17 cellular contexts compared by ENCODE assay signal in the genomic region with DNA sequence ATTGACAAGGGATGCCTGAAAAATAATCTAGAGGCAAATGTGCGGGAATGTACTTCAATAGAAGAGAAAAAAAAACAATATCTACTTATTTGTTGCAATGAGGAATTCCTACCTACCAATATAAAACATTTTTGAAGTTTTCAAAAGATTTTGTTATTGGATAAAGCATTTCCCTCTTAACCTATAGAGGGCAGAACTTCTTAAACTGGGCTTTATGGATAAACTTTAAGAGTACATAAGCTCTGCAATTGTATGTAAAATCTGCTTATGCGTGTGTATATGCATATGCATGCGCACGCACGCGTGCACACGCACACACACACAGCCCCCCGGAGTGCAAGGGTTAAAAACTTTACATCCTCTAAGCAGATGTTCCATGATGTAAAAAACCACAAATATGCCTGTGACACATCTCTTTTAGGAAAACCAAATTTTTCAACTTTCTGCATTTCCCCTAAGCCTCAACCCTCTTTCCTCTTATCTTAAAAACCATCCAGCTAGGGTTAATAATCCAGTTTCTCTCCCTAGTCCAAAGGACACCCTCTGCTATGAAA.
A peak's percentile ranks its signal among the peaks of the same experiment; 100 is the strongest.
DNase-seq lines count a peak whose midpoint lies in the region; ATAC-seq, FAIRE-seq and TF ChIP-seq lines count a peak whose summit lies in the region.
"Had no signal": no experiment of that assay in that cellular context is flagged by ENCODE, and none has a peak within 500 bp of the region (broad histone marks: within the 10 kb centered on the region; RNA-seq: fewer than 3 reads in every experiment).

No MANE protein-coding gene starts in this region.

- no peaks in the 10 kb centered on the region for H3K79me2 ChIP-seq in H9 (ENCODE audit: insufficient read depth, low read length)
- H3K79me2 ChIP-seq: hepatocyte had no signal

- no peak overlapping the region for H2BK12ac ChIP-seq in H9 (ENCODE audit: insufficient read length, low read depth, low read length)

- H3K27me3 ChIP-seq in AG04450 (ENCODE audit: control insufficient read depth, insufficient read depth, low read length) (no peaks in the 10 kb centered on the region), H9 (ENCODE audit: insufficient read depth, low read length) (no peaks in the 10 kb centered on the region), RWPE2 (ENCODE audit: insufficient read depth, poor library complexity, severe bottlenecking) (peaks cover 13% of the 10 kb centered on the region)
- H3K27me3 ChIP-seq in effector memory CD4-positive, alpha-beta T cell (replicated peaks; ENCODE audit: control insufficient read depth, insufficient read depth, low read length, poor library complexity, severe bottlenecking), result no peaks in the 10 kb centered on the region
- H3K27me3 ChIP-seq: hepatocyte, suprapubic skin had no signal

- CTCF ChIA-PET in AG04450 (lab: Charles Lee), result interaction anchor here (0.6 to 1.8 kb wide), 2 partner anchors 20 to 39 kb away, joined by 3 to 5 read pairs; no protein-coding TSS in a partner anchor

- ATAC-seq in RWPE2 (ENCODE audit: low read depth), result no peak
- no peak for ATAC-seq in GM19467 (IDR thresholded peaks at IDR 0.05; ENCODE audit: unreplicated experiment)
- ATAC-seq: esophagus mucosa, mucosa of descending colon had no signal

- H4K20me1 ChIP-seq in H9 (ENCODE audit: control insufficient read depth, insufficient read depth, insufficient read length), result no peaks in the 10 kb centered on the region

- H3K27ac ChIP-seq in AG04450 (ENCODE audit: low read depth, low read length), result no peak overlapping the region
- no peak overlapping the region for H3K27ac ChIP-seq in H9 (ENCODE audit: insufficient read length, low read depth, low read length)
- H3K27ac ChIP-seq in RWPE2 (ENCODE audit: poor library complexity, severe bottlenecking), result no peak overlapping the region
- H3K27ac ChIP-seq in effector memory CD4-positive, alpha-beta T cell (ENCODE audit: insufficient read depth, low read length, poor library complexity, severe bottlenecking), result no peak overlapping the region
- H3K27ac ChIP-seq in kidney (ENCODE audit: low read depth in 2 of 2, low read length in 2 of 2), result no peak overlapping the region
- H3K27ac ChIP-seq: hepatocyte, suprapubic skin had no signal

- POLR2A ChIA-PET in AG04450 (lab: Yijun Ruan, JAX), result no interaction called here

- no peak overlapping the region for H3K4ac ChIP-seq in H9 (ENCODE audit: low read depth, low read length)

- H4K5ac ChIP-seq in H9 (ENCODE audit: insufficient read length, low read depth, low read length), result no peak overlapping the region

- H3K4me1 ChIP-seq in H9 (ENCODE audit: insufficient read depth, low read length) (no peaks in the 10 kb centered on the region), RWPE2 (ENCODE audit: insufficient read depth, poor library complexity, severe bottlenecking) (no peaks in the 10 kb centered on the region), kidney (ENCODE audit: control insufficient read depth in 1 of 2, insufficient read depth in 1 of 2, low read depth in 1 of 2, low read length in 2 of 2) (no peaks in the 10 kb centered on the region)
- no peaks in the 10 kb centered on the region for H3K4me1 ChIP-seq in effector memory CD4-positive, alpha-beta T cell (ENCODE audit: control insufficient read depth, insufficient read depth, low read length, poor library complexity, severe bottlenecking)
- H3K4me1 ChIP-seq: suprapubic skin had no signal

- no peak overlapping the region for H3K14ac ChIP-seq in H9 (ENCODE audit: insufficient read depth, low read length)

- no peak overlapping the region for H2BK5ac ChIP-seq in H9 (ENCODE audit: insufficient read length, low read length)

- no peak for FAIRE-seq in kidney (lab: Jason Lieb, UNC)

- H3K9me3 Mint-ChIP-seq in H9, result no peaks in the 10 kb centered on the region; a peak in 1 of 5 replicates

- H2AFZ ChIP-seq in H9 (ENCODE audit: low read length), result no peak overlapping the region
- H2AFZ ChIP-seq: hepatocyte had no signal

- no peaks in the 10 kb centered on the region for H3K23me2 ChIP-seq in H9 (ENCODE audit: insufficient read length, low read depth, low read length, poor library complexity, severe bottlenecking)

- H3K23ac ChIP-seq in H9 (ENCODE audit: insufficient read length, low read depth, low read length), result no peak overlapping the region

- no peak overlapping the region; a peak in 1 of 7 replicates for H3K27ac Mint-ChIP-seq in H9
- H3K27ac Mint-ChIP-seq: B cell had no signal

- H3K36me3 ChIP-seq in RWPE2 (ENCODE audit: low read depth) (no peaks in the 10 kb centered on the region), kidney (ENCODE audit: control insufficient read depth in 1 of 2, insufficient read depth in 2 of 2, low read length in 2 of 2) (no peaks in the 10 kb centered on the region)
- H3K36me3 ChIP-seq in effector memory CD4-positive, alpha-beta T cell (ENCODE audit: control insufficient read depth, insufficient read depth, low read length), result no peaks in the 10 kb centered on the region
- H3K36me3 ChIP-seq: suprapubic skin had no signal

- H2BK15ac ChIP-seq in H9 (ENCODE audit: low read depth, low read length), result no peak overlapping the region

- peak; percentile 33 for TF ChIP-seq CTCF in AG04450 (IDR thresholded peaks at IDR 0.05; ENCODE audit: low read depth, low read length)
- TF ChIP-seq CTCF in H9 (conservative IDR thresholded peaks at IDR 0.05), result peak; percentile 33; the same call in 2 of the 3 replicates
- peak; percentile 26 for TF ChIP-seq CTCF in RWPE2 (IDR thresholded peaks at IDR 0.05; ENCODE audit: poor library complexity, severe bottlenecking)
- TF ChIP-seq CTCF in fibroblast of the aortic adventitia (IDR thresholded peaks at IDR 0.05; ENCODE audit: insufficient read depth, low read length), result peak; percentile 28
- no peak for TF ChIP-seq CTCF in kidney (IDR thresholded peaks at IDR 0.05; ENCODE audit: borderline replicate concordance, extremely low read depth, insufficient read depth)

- WGBS in H9 (ENCODE audit: extremely low coverage, insufficient read length, low lambda C conversion rate), result no CpG with 5 or more reads among the region's 8 CpGs

- DNase-seq in AG04450 (ENCODE audit: low read depth, low spot score) (no peak), H9 (no peak), RWPE2 (ENCODE audit: low spot score) (no peak), fibroblast of the aortic adventitia (ENCODE audit: low read depth) (no peak), iPS-NIHi7 (ENCODE audit: extremely low spot score) (no peak), kidney (no peak)
- DNase-seq in effector memory CD4-positive, alpha-beta T cell, result no peak
- DNase-seq: anterior cingulate cortex; mucosa of descending colon; stimulated activated CD4-positive, alpha-beta T cell treated with anti-CD3 and anti-CD28 coated beads, Interleukin-4, amount 100 ng/mL, for 1 hour; stimulated activated CD8-positive, alpha-beta memory T cell treated with anti-CD3 and anti-CD28 coated beads, Interleukin-4, amount 100 ng/mL, for 48 hours; T-helper 2 cell had no signal

- no peak overlapping the region for H3K4me3 ChIP-seq in AG04450 (ENCODE audit: low read depth, low read length)
- no peak overlapping the region for H3K4me3 ChIP-seq in RWPE2 (ENCODE audit: severe bottlenecking)
- H3K4me3 ChIP-seq in fibroblast of the aortic adventitia (ENCODE audit: low read depth, low read length), result no peak overlapping the region
- no peak overlapping the region for H3K4me3 ChIP-seq in effector memory CD4-positive, alpha-beta T cell (ENCODE audit: insufficient read depth, low read depth, low read length, poor library complexity, severe bottlenecking)
- H3K4me3 ChIP-seq in kidney (ENCODE audit: low read length in 2 of 2), result no peak overlapping the region
- H3K4me3 ChIP-seq: hepatocyte, mucosa of descending colon, suprapubic skin had no signal

- H4K8ac ChIP-seq in H9 (replicated peaks; ENCODE audit: insufficient read length, low read depth, low read length), result no peak overlapping the region

- H3K9me3 ChIP-seq in AG04450 (ENCODE audit: control insufficient read depth, insufficient read depth, low read length) (no peaks in the 10 kb centered on the region), H9 (ENCODE audit: control insufficient read depth, low read depth, low read length) (no peaks in the 10 kb centered on the region), RWPE2 (ENCODE audit: severe bottlenecking) (no peaks in the 10 kb centered on the region), kidney (ENCODE audit: control insufficient read depth in 1 of 2, low read length in 2 of 2) (no peaks in the 10 kb centered on the region)
- H3K9me3 ChIP-seq in effector memory CD4-positive, alpha-beta T cell (ENCODE audit: control insufficient read depth, low read length), result no peaks in the 10 kb centered on the region
- H3K9me3 ChIP-seq: mucosa of descending colon, suprapubic skin had no signal

- H3K56ac ChIP-seq in H9 (ENCODE audit: insufficient read length, low read depth, low read length), result no peak overlapping the region

- intact Hi-C loops in kidney (cut with DNase I), result no loop called here

- no peaks in the 10 kb centered on the region for H3K79me1 ChIP-seq in H9 (ENCODE audit: insufficient read depth, low read depth, low read length, poor library complexity, severe bottlenecking)

- H3K9ac ChIP-seq in H9 (ENCODE audit: extremely low read depth, insufficient read length, low read length) (no peak overlapping the region), kidney (ENCODE audit: low read length in 2 of 2) (no peak overlapping the region)

- H2AK5ac ChIP-seq in H9 (ENCODE audit: insufficient read length, low read length), result no peak overlapping the region

- H2BK20ac ChIP-seq in H9 (ENCODE audit: low read depth, low read length, poor library complexity, severe bottlenecking), result no peak overlapping the region

- H3K36me3 Mint-ChIP-seq in H9 (ENCODE audit: insufficient read depth in 1 of 3, low read depth in 3 of 3), result no peaks in the 10 kb centered on the region

- H3K4me2 ChIP-seq in H9 (ENCODE audit: insufficient read depth, insufficient read length, low read length), result no peak overlapping the region
- H3K4me2 ChIP-seq: hepatocyte had no signal

- peaks cover 10 to 12% of the 10 kb centered on the region in 2 experiments for H3K4me1 Mint-ChIP-seq in H9
- H3K4me1 Mint-ChIP-seq: B cell had no signal

- H3T11ph ChIP-seq in H9 (ENCODE audit: low read length), result no peak overlapping the region

- no peak overlapping the region for H3K4me3 Mint-ChIP-seq in H9
- H3K4me3 Mint-ChIP-seq: B cell had no signal

- H3K27me3 Mint-ChIP-seq in H9 (ENCODE audit: low read depth), result peaks cover 5% of the 10 kb centered on the region

- no peak overlapping the region for H2BK120ac ChIP-seq in H9 (ENCODE audit: low read depth, low read length, poor library complexity, severe bottlenecking)

- no peak overlapping the region for H3K18ac ChIP-seq in H9 (ENCODE audit: insufficient read length, low read depth, low read length)

- H4K91ac ChIP-seq in H9 (ENCODE audit: insufficient read length, low read depth, low read length), result no peak overlapping the region
